ENCODE assay signal across 22 cellular contexts in genomic region chr11:76194872-76195668, GRCh38.
"Had no signal": no experiment of that assay in that cellular context is flagged by ENCODE, and none has a peak within 500 bp of the region (broad histone marks: within the 10 kb centered on the region; RNA-seq: fewer than 3 reads in every experiment).

No MANE protein-coding gene starts in this region.

- H3K27ac Mint-ChIP-seq: activated naive CD8-positive, alpha-beta T cell; activated T-cell treated with anti-CD3 and anti-CD28 coated beads, Interleukin-2, amount 50 U/mL, for 24 hours; activated T-helper 2 cell treated with anti-CD3 and anti-CD28 coated beads, Interferon-gamma antibody, Interleukin-2, Interleukin-4, amounts not matched to agents 10 μg/mL and 5 μg/mL and 100 μg/mL, durations not matched to agents 14 hours and 24 hours and 36 hours; memory B cell; naive B cell had no signal

- H3K9me3 Mint-ChIP-seq: activated T-cell treated with anti-CD3 and anti-CD28 coated beads, Interleukin-2, amount 50 U/mL, for 24 hours; activated T-helper 2 cell treated with anti-CD3 and anti-CD28 coated beads, Interferon-gamma antibody, Interleukin-2, Interleukin-4, amounts not matched to agents 10 μg/mL and 5 μg/mL and 100 μg/mL, durations not matched to agents 14 hours and 24 hours and 36 hours; memory B cell; naive B cell had no signal

- H3K4me1 Mint-ChIP-seq: memory B cell, naive B cell had no signal

- H3K4me3 Mint-ChIP-seq: activated naive CD8-positive, alpha-beta T cell; activated T-cell treated with anti-CD3 and anti-CD28 coated beads, Interleukin-2, amount 50 U/mL, for 24 hours; memory B cell; naive B cell had no signal

- DNase-seq: activated CD4-positive, alpha-beta T cell treated with anti-CD3 and anti-CD28 coated beads for 1 hour; activated CD8-positive, alpha-beta memory T cell treated with anti-CD3 and anti-CD28 coated beads for 24 hours; activated CD8-positive, alpha-beta memory T cell treated with anti-CD3 and anti-CD28 coated beads, Interleukin-2, amount 50 U/mL, for 4 hours; activated naive CD4-positive, alpha-beta T cell; activated T-cell treated with anti-CD3 and anti-CD28 coated beads, Interleukin-2, amount 50 U/mL, for 24 hours; adrenal gland; colonic mucosa; dorsolateral prefrontal cortex; head of caudate nucleus; hypothalamus; naive B cell; retina; sigmoid colon; stimulated activated CD4-positive, alpha-beta T cell treated with anti-CD3 and anti-CD28 coated beads, Interleukin-4, amount 100 ng/mL, for 1 hour; stimulated activated naive CD4-positive, alpha-beta T cell; T-helper 9 cell; upper lobe of left lung had no signal

- H3K27me3 Mint-ChIP-seq: activated naive CD8-positive, alpha-beta T cell; activated T-cell treated with anti-CD3 and anti-CD28 coated beads, Interleukin-2, amount 50 U/mL, for 24 hours had no signal

- ATAC-seq: gastroesophageal sphincter had no signal

- H3K36me3 Mint-ChIP-seq: activated naive CD8-positive, alpha-beta T cell; memory B cell; naive B cell had no signal

- H3K36me3 ChIP-seq: colonic mucosa, sigmoid colon, upper lobe of left lung had no signal

- H3K27ac ChIP-seq: adrenal gland, colonic mucosa, dorsolateral prefrontal cortex, esophagus muscularis mucosa, gastroesophageal sphincter, sigmoid colon, upper lobe of left lung had no signal

- H3K4me3 ChIP-seq: adrenal gland, colonic mucosa, dorsolateral prefrontal cortex, esophagus muscularis mucosa, gastroesophageal sphincter, sigmoid colon, upper lobe of left lung had no signal

- H3K9me3 ChIP-seq: adrenal gland, colonic mucosa, esophagus muscularis mucosa, gastroesophageal sphincter, sigmoid colon, upper lobe of left lung had no signal

- H3K27me3 ChIP-seq: adrenal gland, colonic mucosa, esophagus muscularis mucosa, gastroesophageal sphincter, upper lobe of left lung had no signal

- H3K4me1 ChIP-seq: colonic mucosa had no signal
